21 cellular contexts compared by ENCODE assay signal in the genomic region with DNA sequence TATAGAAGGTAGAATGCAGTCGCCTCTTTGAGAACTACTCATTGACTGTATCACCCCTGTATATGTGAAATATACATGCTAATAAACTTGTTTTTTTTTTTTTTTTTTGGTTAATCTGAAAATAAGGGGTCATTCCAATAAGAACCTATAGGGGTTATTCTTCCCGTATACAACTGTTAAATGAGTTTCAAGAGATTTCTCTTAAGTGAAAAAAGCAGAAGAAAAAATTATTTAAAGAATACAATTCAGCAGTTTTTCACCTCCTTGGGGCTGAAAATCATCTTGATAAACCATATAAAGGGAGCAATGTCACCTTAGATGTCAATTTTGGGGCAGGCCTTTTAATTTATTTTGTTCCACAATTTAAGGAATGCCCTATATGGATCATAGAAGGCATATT.
A peak's percentile ranks its signal among the peaks of the same experiment; 100 is the strongest.
DNase-seq lines count a peak whose midpoint lies in the region; ATAC-seq and TF ChIP-seq lines count a peak whose summit lies in the region.
"Had no signal": no experiment of that assay in that cellular context is flagged by ENCODE, and none has a peak within 500 bp of the region (broad histone marks: within the 10 kb centered on the region; RNA-seq: fewer than 3 reads in every experiment).

No MANE protein-coding gene starts in this region.

- no peak for ATAC-seq in left lung

- H3K36me3 ChIP-seq in GM23248 (ENCODE audit: low read depth): peaks cover 15% of the 10 kb centered on the region
- no peaks in the 10 kb centered on the region for H3K36me3 ChIP-seq in Loucy (ENCODE audit: insufficient read depth, low read length)
- peaks cover 0 to 3% of the 10 kb centered on the region in 2 donors for H3K36me3 ChIP-seq in left lung

- no peaks in the 10 kb centered on the region for H3K27me3 ChIP-seq in GM23248 (replicated peaks; ENCODE audit: insufficient read depth)
- H3K27me3 ChIP-seq in Loucy (ENCODE audit: insufficient read depth, low read length, poor library complexity, severe bottlenecking): no peaks in the 10 kb centered on the region
- no peaks in the 10 kb centered on the region for H3K27me3 ChIP-seq in left lung

- intact Hi-C loops in left lung (cut with DNase I): no loop called here

- H3K4me3 Mint-ChIP-seq in chondrocyte (ENCODE audit: unreplicated experiment): no peak overlapping the region
- no peak overlapping the region for H3K4me3 Mint-ChIP-seq in mesothelial cell of epicardium

- H3K27ac Mint-ChIP-seq in chondrocyte (ENCODE audit: unreplicated experiment): no peak overlapping the region
- H3K27ac Mint-ChIP-seq in mesothelial cell of epicardium: no peak overlapping the region

- TF ChIP-seq CTCF in Loucy (conservative IDR thresholded peaks at IDR 0.05; ENCODE audit: low read length) (peak; percentile 9; the same call in 1 of the 2 replicates), chondrocyte (IDR thresholded peaks at IDR 0.05) (peak; percentile 22), mesothelial cell of epicardium (IDR thresholded peaks at IDR 0.05; ENCODE audit: unreplicated experiment) (peak; percentile 19), left lung (IDR thresholded peaks at IDR 0.05) (no peak), GM10248 (IDR thresholded peaks at IDR 0.05; ENCODE audit: control extremely low read depth, extremely low read depth, low read depth, missing control alignments) (no peak)

- no peaks in the 10 kb centered on the region for H3K9me3 Mint-ChIP-seq in chondrocyte (ENCODE audit: low read depth)
- no peaks in the 10 kb centered on the region for H3K9me3 Mint-ChIP-seq in mesothelial cell of epicardium

- H3F3A ChIP-seq in GM23248 (ENCODE audit: insufficient read depth): peaks cover 25% of the 10 kb centered on the region; the same call in 1 of the 2 replicates
- H3F3A ChIP-seq in Loucy (ENCODE audit: low read depth): no peaks in the 10 kb centered on the region

- no peak overlapping the region for H3K9ac ChIP-seq in GM23248
- no peak overlapping the region for H3K9ac ChIP-seq in Loucy (ENCODE audit: low read depth, low read length, poor library complexity, severe bottlenecking)

- H3K79me2 ChIP-seq in GM23248 (ENCODE audit: insufficient read depth) (no peaks in the 10 kb centered on the region), Loucy (ENCODE audit: insufficient read depth, low read length) (no peaks in the 10 kb centered on the region)

- peaks cover 7% of the 10 kb centered on the region for H3K36me3 Mint-ChIP-seq in chondrocyte (ENCODE audit: low read depth)
- H3K36me3 Mint-ChIP-seq in mesothelial cell of epicardium: peaks cover 14% of the 10 kb centered on the region

- no peak overlapping the region for H3K4me3 ChIP-seq in GM23248
- H3K4me3 ChIP-seq in Loucy (ENCODE audit: low read length, poor library complexity, severe bottlenecking): no peak overlapping the region
- no peak overlapping the region for H3K4me3 ChIP-seq in left lung
- H3K4me3 ChIP-seq: SK-N-MC had no signal

- 80 to 84% methylated on average over 2 of the region's 2 CpGs for WGBS in GM23248 (ENCODE audit: low coverage in 1 of 2, low lambda C conversion rate in 2 of 2, missing lambda C conversion rate in 2 of 2), 2 experiments

- H3K9me2 ChIP-seq in GM23248 (ENCODE audit: insufficient read depth) (no peaks in the 10 kb centered on the region), Loucy (replicated peaks; ENCODE audit: low read depth, low read length) (no peaks in the 10 kb centered on the region)

- H3K27me3 Mint-ChIP-seq in chondrocyte (ENCODE audit: low read depth) (no peaks in the 10 kb centered on the region), mesothelial cell of epicardium (ENCODE audit: low read depth) (no peaks in the 10 kb centered on the region)

- H3K4me1 Mint-ChIP-seq in chondrocyte (ENCODE audit: low read depth) (peaks cover 7% of the 10 kb centered on the region), mesothelial cell of epicardium (no peaks in the 10 kb centered on the region)

- in situ Hi-C loops in GM23248 (cut with MboI): no loop called here

- no peak overlapping the region for H2AFZ ChIP-seq in GM23248
- no peak overlapping the region for H2AFZ ChIP-seq in Loucy (ENCODE audit: low read length)

- CTCF ChIA-PET in GM10248 (lab: Yijun Ruan, JAX): interaction anchor here (0.8 to 6.5 kb wide), 28 partner anchors 9 to 187 kb away, joined by 3 to 82 read pairs (median 9); no protein-coding TSS in a partner anchor

- no peak overlapping the region for H3K4me2 ChIP-seq in GM23248 (ENCODE audit: unreplicated experiment)
- no peak overlapping the region for H3K4me2 ChIP-seq in Loucy (ENCODE audit: low read depth, low read length, poor library complexity, severe bottlenecking)

- DNase-seq in GM23248 (no peak), chondrocyte (ENCODE audit: low spot score) (no peak), mesothelial cell of epicardium (ENCODE audit: low spot score in 2 of 2, unreplicated experiment in 2 of 2) (no peak), left lung (no peak), NCI-H82 treated with DMSO at 0.1 percent for 48 hours (lab: John Stamatoyannopoulos, UW; ENCODE audit: unreplicated experiment) (no peak), GM10248 (ENCODE audit: extremely low spot score) (no peak)
- DNase-seq: Calu3, DMS153, DND-41, H7, KBM-7, NCI-H1048, NCI-H1417, NCI-H1694, NCI-H2029 treated with DMSO at 0.1 percent for 48 hours, NCI-H446 treated with DMSO at 0.1 percent for 48 hours, NCI-H526, NCI-H82, SIG-M5 had no signal

- H3K9me3 ChIP-seq in GM23248 (ENCODE audit: low read depth) (no peaks in the 10 kb centered on the region), Loucy (ENCODE audit: insufficient read depth, low read depth, low read length) (no peaks in the 10 kb centered on the region), left lung (no peaks in the 10 kb centered on the region)

- H3K27ac ChIP-seq in GM23248 (0 out of 2 replicates have a peak overlapping the region, but pooled peaks have one; percentile 2), left lung (no peak overlapping the region)
- H3K27ac ChIP-seq: SK-N-MC had no signal

- POLR2A ChIA-PET in GM10248 (lab: Yijun Ruan, JAX): no interaction called here

- H3K4me1 ChIP-seq in GM23248 (ENCODE audit: insufficient read depth) (peaks cover 14% of the 10 kb centered on the region), Loucy (ENCODE audit: insufficient read depth, low read length, poor library complexity, severe bottlenecking) (no peaks in the 10 kb centered on the region), left lung (no peaks in the 10 kb centered on the region)

- H4K20me1 ChIP-seq in GM23248 (ENCODE audit: insufficient read depth): no peaks in the 10 kb centered on the region
- no peaks in the 10 kb centered on the region for H4K20me1 ChIP-seq in Loucy (ENCODE audit: insufficient read depth, low read length, poor library complexity, severe bottlenecking)

Comparison
In these comparisons a context has a peak if more than half of its experiments do, and no peak if none do; other contexts are left out.
1. CTCF ChIP-seq: peak in Loucy (single experiment), chondrocyte (single experiment) and mesothelial cell of epicardium (single experiment); none in left lung (0 of 2) and GM10248 (single experiment).